Comparison of ENCODE assay signal across 25 cellular contexts in the genomic region with DNA sequence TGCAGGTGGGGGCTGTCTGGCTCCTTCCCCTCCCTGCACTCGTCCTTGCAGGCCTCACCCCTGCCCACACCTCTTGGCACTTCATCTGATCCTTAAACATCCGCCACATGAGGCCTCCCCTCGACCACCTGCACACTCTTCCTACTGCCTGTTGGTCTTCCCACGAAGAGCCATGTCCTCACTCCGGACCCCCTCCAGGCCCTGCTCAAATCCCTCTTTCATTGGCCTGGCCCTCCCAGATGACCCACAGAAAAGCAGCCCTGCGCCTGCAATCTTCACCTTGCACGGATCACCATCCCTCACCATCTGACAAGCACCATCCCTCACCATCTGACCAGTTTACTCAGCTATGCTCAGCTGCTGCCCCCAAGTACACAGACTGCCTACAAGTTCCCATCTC.
"Had no signal": no experiment of that assay in that cellular context is flagged by ENCODE, and none has a peak within 500 bp of the region (broad histone marks: within the 10 kb centered on the region; RNA-seq: fewer than 3 reads in every experiment).

No MANE protein-coding gene starts in this region.

- H3K27ac ChIP-seq: KMS-11 had no signal

- H3K4me1 Mint-ChIP-seq: IgD-negative memory B cell had no signal

- H3K9me3 ChIP-seq: SK-N-SH had no signal

- H3K36me3 Mint-ChIP-seq: IgD-negative memory B cell had no signal

- ATAC-seq: K562 had no signal

- H3K4me3 ChIP-seq: K562 had no signal

- DNase-seq: Kasumi-1, MM.1S, MV-4-11, NCI-H1048, NCI-H1105 treated with DMSO at 0.1 percent for 48 hours, NCI-H1417 treated with DMSO at 0.1 percent for 48 hours, NCI-H146, NCI-H1694 treated with DMSO at 0.1 percent for 48 hours, NCI-H1930, NCI-H2081, NCI-H2107, NCI-H2171, NCI-H226, NCI-H446, NCI-H510A, NCI-H524 treated with DMSO at 0.1 percent for 48 hours, NCI-H69, NCI-H774, Right ventricle myocardium superior, RPMI8226, SIG-M5, SK-N-SH had no signal

- H3K27me3 Mint-ChIP-seq: IgD-negative memory B cell had no signal

- H3K27ac Mint-ChIP-seq: IgD-negative memory B cell had no signal
